Comparison of ENCODE assay signal across 8 cellular contexts in genomic region chr2:202861987-202862386, GRCh38.
"Had no signal": no experiment of that assay in that cellular context is flagged by ENCODE, and none has a peak within 500 bp of the region (broad histone marks: within the 10 kb centered on the region; RNA-seq: fewer than 3 reads in every experiment).

No MANE protein-coding gene starts in this region.

- H3K4me3 ChIP-seq: GM12878 had no signal

- DNase-seq: GDM1, GF-D8 had no signal

- FAIRE-seq: G401.6, GM12878, GM12891, GM12892, GM18507, GM19239 had no signal

- ATAC-seq: GM12878 had no signal
